1 cellular context compared by ENCODE assay signal in the genomic region with DNA sequence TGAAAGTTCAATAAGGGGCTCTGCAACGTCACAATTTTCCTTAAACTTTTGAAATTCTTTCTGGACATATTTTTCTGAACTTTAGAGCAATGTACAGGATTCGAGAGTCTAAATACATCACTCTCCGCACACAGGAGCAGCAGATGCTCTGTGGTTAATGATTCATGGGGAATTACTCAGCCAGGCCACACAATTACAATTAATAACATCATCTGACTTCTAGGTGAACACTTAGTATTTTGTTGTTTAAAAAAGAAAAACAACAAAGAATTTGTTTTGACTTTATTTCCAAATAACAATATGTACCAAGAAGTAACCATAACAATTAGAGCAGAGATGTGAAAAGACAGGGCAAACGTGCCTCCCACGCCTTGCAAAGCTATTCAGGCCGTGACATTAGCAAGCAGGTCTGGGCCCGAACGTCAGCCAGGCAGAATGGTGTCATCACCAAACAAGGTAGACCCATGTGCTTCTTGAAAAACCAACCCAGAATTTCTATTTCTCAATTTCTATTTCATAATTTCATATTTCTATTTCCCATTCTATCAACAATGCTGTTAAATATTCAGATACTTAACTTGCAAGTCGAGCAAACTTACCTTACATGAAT.
A peak's percentile ranks its signal among the peaks of the same experiment; 100 is the strongest.
TF ChIP-seq lines count a peak whose summit lies in the region.

No MANE protein-coding gene starts in this region.

TF ChIP-seq in IMR-90, 13 proteins besides CTCF, POLR2A, EP300 and RAD21:
- TF ChIP-seq CEBPB (IDR thresholded peaks at IDR 0.05; ENCODE audit: low read depth, low read length) (no peak), FOS (IDR thresholded peaks at IDR 0.05; ENCODE audit: low read depth, low read length) (peak; percentile 51; the same call in 1 of the 2 replicates)
